In genomic region chr2:96163768-96164429, GRCh38 we compare ENCODE assay signal across 9 cellular contexts. TPM values are rescaled to one million over a fixed set of nuclear protein-coding genes. Genes with fewer than 3 reads are reported as not detected.
DNase-seq lines count a peak whose midpoint lies in the region; ATAC-seq and TF ChIP-seq lines count a peak whose summit lies in the region.
"Had no signal": no experiment of that assay in that cellular context is flagged by ENCODE, and none has a peak within 500 bp of the region (broad histone marks: within the 10 kb centered on the region; RNA-seq: fewer than 3 reads in every experiment).

No MANE protein-coding gene starts in this region.

- H3K36me3 ChIP-seq in gastroesophageal sphincter = no peaks in the 10 kb centered on the region

- CTCF ChIA-PET in activated CD4-positive, alpha-beta T cell treated with anti-CD3 and anti-CD28 coated beads, Interleukin-2, amount 10 ng/mL, durations not matched to agents 7 days and 5 days (lab: Charles Lee) = interaction anchor here (0.6 to 3.6 kb wide), 7 partner anchors 10 to 153 kb away, joined by 3 to 26 read pairs (median 6); no protein-coding TSS in a partner anchor

- peak overlapping the region; percentile 50 for H3K4me3 Mint-ChIP-seq in activated CD4-positive, alpha-beta T cell treated with anti-CD3 and anti-CD28 coated beads, Interleukin-2, amount 10 ng/mL, durations not matched to agents 7 days and 5 days
- peak overlapping the region; percentile 90 to 91 for H3K4me3 Mint-ChIP-seq in stimulated activated naive CD8-positive, alpha-beta T cell treated with anti-CD3 and anti-CD28 coated beads, Interleukin-15, amount 100 ng/mL, for 72 hours

- DNase-seq in activated CD4-positive, alpha-beta T cell treated with anti-CD3 and anti-CD28 coated beads, Interleukin-2, amount 10 ng/mL, durations not matched to agents 7 days and 5 days = peak; percentile 54
- DNase-seq in fibroblast of pulmonary artery (ENCODE audit: low read depth) = peak; percentile 18
- DNase-seq in stimulated activated naive CD8-positive, alpha-beta T cell treated with anti-CD3 and anti-CD28 coated beads, Interleukin-15, amount 100 ng/mL, for 72 hours = peak; percentile 87 to 95
- DNase-seq in NCI-H187 treated with DMSO at 0.1 percent for 48 hours (lab: John Stamatoyannopoulos, UW) = no peak
- DNase-seq in NCI-H1436 (lab: John Stamatoyannopoulos, UW) = no peak

- H3K27me3 Mint-ChIP-seq in activated CD4-positive, alpha-beta T cell treated with anti-CD3 and anti-CD28 coated beads, Interleukin-2, amount 10 ng/mL, durations not matched to agents 7 days and 5 days = no peaks in the 10 kb centered on the region
- no peaks in the 10 kb centered on the region for H3K27me3 Mint-ChIP-seq in stimulated activated naive CD8-positive, alpha-beta T cell treated with anti-CD3 and anti-CD28 coated beads, Interleukin-15, amount 100 ng/mL, for 72 hours

- no peak overlapping the region for H3K4me3 ChIP-seq in fibroblast of pulmonary artery (replicated peaks; ENCODE audit: low read depth, low read length)
- H3K4me3 ChIP-seq in gastroesophageal sphincter = no peak overlapping the region

- no peaks in the 10 kb centered on the region for H3K4me1 ChIP-seq in gastroesophageal sphincter

- 33 to 50% methylated on average over 2 to 3 of the region's 13 CpGs for WGBS in gastroesophageal sphincter (ENCODE audit: low coverage in 1 of 2), 2 donors

- POLR2A ChIA-PET in activated CD4-positive, alpha-beta T cell treated with anti-CD3 and anti-CD28 coated beads, Interleukin-2, amount 10 ng/mL, durations not matched to agents 7 days and 5 days (lab: Charles Lee) = no interaction called here

- TF ChIP-seq EP300 in gastroesophageal sphincter (IDR thresholded peaks at IDR 0.05) = no peak

- no peak for TF ChIP-seq POLR2A in gastroesophageal sphincter (IDR thresholded peaks at IDR 0.05)

- no peaks in the 10 kb centered on the region for H3K9me3 ChIP-seq in gastroesophageal sphincter

- H3K36me3 Mint-ChIP-seq in activated CD4-positive, alpha-beta T cell treated with anti-CD3 and anti-CD28 coated beads, Interleukin-2, amount 10 ng/mL, durations not matched to agents 7 days and 5 days (ENCODE audit: low read depth) = peaks cover 5% of the 10 kb centered on the region

- H3K4me1 Mint-ChIP-seq in activated CD4-positive, alpha-beta T cell treated with anti-CD3 and anti-CD28 coated beads, Interleukin-2, amount 10 ng/mL, durations not matched to agents 7 days and 5 days = peaks cover 56% of the 10 kb centered on the region
- peaks cover 87% of the 10 kb centered on the region for H3K4me1 Mint-ChIP-seq in stimulated activated naive CD8-positive, alpha-beta T cell treated with anti-CD3 and anti-CD28 coated beads, Interleukin-15, amount 100 ng/mL, for 72 hours

- H3K27ac Mint-ChIP-seq in activated CD4-positive, alpha-beta T cell treated with anti-CD3 and anti-CD28 coated beads, Interleukin-2, amount 10 ng/mL, durations not matched to agents 7 days and 5 days = peak overlapping the region; percentile 95
- peak overlapping the region; percentile 98 to 100 for H3K27ac Mint-ChIP-seq in stimulated activated naive CD8-positive, alpha-beta T cell treated with anti-CD3 and anti-CD28 coated beads, Interleukin-15, amount 100 ng/mL, for 72 hours

- peaks cover 5% of the 10 kb centered on the region for H3K9me3 Mint-ChIP-seq in activated CD4-positive, alpha-beta T cell treated with anti-CD3 and anti-CD28 coated beads, Interleukin-2, amount 10 ng/mL, durations not matched to agents 7 days and 5 days
- H3K9me3 Mint-ChIP-seq in stimulated activated naive CD8-positive, alpha-beta T cell treated with anti-CD3 and anti-CD28 coated beads, Interleukin-15, amount 100 ng/mL, for 72 hours = peaks cover 7 to 9% of the 10 kb centered on the region in 2 donors

- ATAC-seq in GM18907 (IDR thresholded peaks at IDR 0.05; ENCODE audit: unreplicated experiment) = peak; percentile 67
- peak; percentile 56 for ATAC-seq in HG02943 (IDR thresholded peaks at IDR 0.05; ENCODE audit: low read depth, unreplicated experiment)
- ATAC-seq in stimulated activated naive CD8-positive, alpha-beta T cell treated with anti-CD3 and anti-CD28 coated beads, Interleukin-15, amount 100 ng/mL, for 72 hours = peak; percentile 76
- ATAC-seq in gastroesophageal sphincter = no peak

- TF ChIP-seq CTCF in fibroblast of pulmonary artery (IDR thresholded peaks at IDR 0.05; ENCODE audit: low read length, missing control alignments) (no peak), gastroesophageal sphincter (IDR thresholded peaks at IDR 0.05) (no peak)

- peaks cover 14% of the 10 kb centered on the region for H3K27me3 ChIP-seq in gastroesophageal sphincter

- H3K27ac ChIP-seq in gastroesophageal sphincter = no peak overlapping the region

RNA-seq across cellular contexts. Expression of gene DUSP2, which starts 18.7 kb away (rescaled TPM):
- total RNA-seq in activated CD4-positive, alpha-beta T cell treated with anti-CD3 and anti-CD28 coated beads, Interleukin-2, amount 10 ng/mL, durations not matched to agents 7 days and 5 days = 10 to 100 TPM; 11.9 to 14.2 TPM
- 1 to 10 TPM in 1 of 4 donors, under 1 TPM in 2, not detected in 1; 0.23 to 5.4 (median 0.40) TPM for total RNA-seq in gastroesophageal sphincter

RNA-seq across cellular contexts. Expression of gene ASTL, which starts 25.6 kb away (rescaled TPM):
- under 1 TPM in 1 of 2 experiments, not detected in 1; 0.22 TPM for total RNA-seq in activated CD4-positive, alpha-beta T cell treated with anti-CD3 and anti-CD28 coated beads, Interleukin-2, amount 10 ng/mL, durations not matched to agents 7 days and 5 days
- not detected for total RNA-seq in gastroesophageal sphincter
- total RNA-seq: RPMI7951 had no signal

RNA-seq across cellular contexts. Expression of gene STARD7, which starts 44.7 kb away (rescaled TPM):
- total RNA-seq in activated CD4-positive, alpha-beta T cell treated with anti-CD3 and anti-CD28 coated beads, Interleukin-2, amount 10 ng/mL, durations not matched to agents 7 days and 5 days = 100 to 1,000 TPM; 126 to 128 TPM
- total RNA-seq in gastroesophageal sphincter = 100 to 1,000 TPM in 3 of 4 donors, 10 to 100 TPM in 1; 93.4 to 122 (median 107) TPM

RNA-seq across cellular contexts. Expression of gene ADRA2B, which starts 47.5 kb away (rescaled TPM):
- total RNA-seq in activated CD4-positive, alpha-beta T cell treated with anti-CD3 and anti-CD28 coated beads, Interleukin-2, amount 10 ng/mL, durations not matched to agents 7 days and 5 days = under 1 TPM in 1 of 2 experiments, not detected in 1; 0.06 TPM
- 1 to 10 TPM; 1.3 to 4.9 (median 2.1) TPM for total RNA-seq in gastroesophageal sphincter
- total RNA-seq: RPMI7951 had no signal

Comparison
In these comparisons a context has a peak if more than half of its experiments do, and no peak if none do; other contexts are left out.
1. DNase-seq: peak in activated CD4-positive, alpha-beta T cell treated with anti-CD3 and anti-CD28 coated beads, Interleukin-2, amount 10 ng/mL, durations not matched to agents 7 days and 5 days (single experiment), fibroblast of pulmonary artery (single experiment) and stimulated activated naive CD8-positive, alpha-beta T cell treated with anti-CD3 and anti-CD28 coated beads, Interleukin-15, amount 100 ng/mL, for 72 hours (2 of 2); none in NCI-H187 treated with DMSO at 0.1 percent for 48 hours (single experiment) and NCI-H1436 (single experiment).